Comparison of ENCODE assay signal across 6 cellular contexts in the genomic region with DNA sequence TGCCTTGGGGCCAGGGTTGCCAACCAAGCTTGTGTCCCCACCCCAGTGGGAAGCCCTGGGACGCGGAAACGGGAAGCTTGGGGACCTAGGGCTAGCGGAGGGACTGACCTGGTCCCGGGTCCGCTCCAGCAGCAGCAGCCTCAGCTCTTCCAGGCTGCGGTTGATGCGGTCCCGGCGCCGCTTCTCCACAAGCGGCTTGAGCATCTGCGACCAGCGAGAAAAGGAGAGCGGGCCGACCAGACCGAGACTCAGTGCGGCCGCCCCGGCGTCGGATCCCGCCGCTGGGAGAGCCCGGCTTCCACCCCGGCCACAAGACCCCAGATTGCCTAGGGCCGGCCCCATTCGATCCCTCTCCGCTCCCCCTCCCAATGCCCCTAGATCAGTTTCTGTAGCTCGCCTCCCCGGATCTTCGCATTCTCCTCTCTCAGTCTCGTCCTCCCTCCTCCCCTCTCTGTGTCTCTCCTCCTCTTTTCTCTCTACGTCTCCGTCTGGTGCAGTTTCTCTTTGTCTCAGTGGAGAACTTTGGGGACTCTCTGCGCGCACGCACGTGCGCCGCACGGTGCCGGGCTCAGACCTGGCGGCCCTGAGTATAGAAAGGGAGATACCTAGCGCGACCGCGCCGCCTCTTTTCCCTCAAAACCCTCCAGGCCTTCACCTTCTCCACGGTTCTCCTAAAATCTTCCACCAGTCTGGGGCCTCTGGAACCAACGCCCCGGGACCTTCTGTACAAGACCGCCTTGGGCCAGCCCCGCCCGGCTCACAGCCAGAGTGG. TPM values are rescaled to one million over a fixed set of nuclear protein-coding genes. Genes with fewer than 3 reads are reported as not detected.
DNase-seq lines count a peak whose midpoint lies in the region; ATAC-seq lines count a peak whose summit lies in the region.

No MANE protein-coding gene starts in this region.

- no peaks in the 10 kb centered on the region for H3K9me3 ChIP-seq in HUES48 (ENCODE audit: control insufficient read depth, insufficient read depth, low read length)

- H2BK5ac ChIP-seq in mesendoderm (ENCODE audit: low read length): no peak overlapping the region

- peaks cover 65% of the 10 kb centered on the region for H3K36me3 Mint-ChIP-seq in activated T-helper 17 cell treated with anti-CD3 and anti-CD28 coated beads, Interleukin-2, amount 50 U/mL, for 72 hours (ENCODE audit: low read depth)

- H3K4me1 Mint-ChIP-seq in activated T-helper 17 cell treated with anti-CD3 and anti-CD28 coated beads, Interleukin-2, amount 50 U/mL, for 72 hours: peaks cover 68% of the 10 kb centered on the region

- no peak overlapping the region for H4K8ac ChIP-seq in mesendoderm (ENCODE audit: low read depth, low read length)

- H3K4me1 ChIP-seq in HUES48 (ENCODE audit: control insufficient read depth, insufficient read depth, low read length): peaks cover 25% of the 10 kb centered on the region
- peaks cover 4% of the 10 kb centered on the region for H3K4me1 ChIP-seq in mesendoderm (ENCODE audit: control insufficient read depth, low read depth, low read length)

- H3K23ac ChIP-seq in mesendoderm (ENCODE audit: low read length): no peak overlapping the region

- H2BK120ac ChIP-seq in mesendoderm (ENCODE audit: low read depth, low read length): no peak overlapping the region

- no CpG with 5 or more reads among the region's 55 CpGs for WGBS in mesendoderm (ENCODE audit: extremely low coverage, insufficient coverage, low lambda C conversion rate)

- peak overlapping the region; percentile 53 for H3K56ac ChIP-seq in mesendoderm (ENCODE audit: low read length)

- no peak overlapping the region for H3K4ac ChIP-seq in mesendoderm (ENCODE audit: low read depth, low read length)

- H3K18ac ChIP-seq in mesendoderm (ENCODE audit: low read length): no peak overlapping the region

- H3K79me1 ChIP-seq in mesendoderm (ENCODE audit: low read length): no peaks in the 10 kb centered on the region

- no peak for ATAC-seq in activated T-helper 17 cell treated with anti-CD3 and anti-CD28 coated beads, Interleukin-2, amount 50 U/mL, for 72 hours (replicated peaks)
- ATAC-seq in HG02571 (IDR thresholded peaks at IDR 0.05; ENCODE audit: unreplicated experiment): no peak

- no peak overlapping the region for H2BK15ac ChIP-seq in mesendoderm (replicated peaks; ENCODE audit: low read depth)

- H3K4me3 ChIP-seq in HUES48 (ENCODE audit: low read depth, low read length) (peak overlapping the region; percentile 88), mesendoderm (ENCODE audit: low read length) (peak overlapping the region; percentile 39)

- peak overlapping the region; percentile 95 for H3K4me3 Mint-ChIP-seq in activated T-helper 17 cell treated with anti-CD3 and anti-CD28 coated beads, Interleukin-2, amount 50 U/mL, for 72 hours

- no peaks in the 10 kb centered on the region for H3K79me2 ChIP-seq in mesendoderm (ENCODE audit: control insufficient read depth, insufficient read depth, low read length)

- H3K9ac ChIP-seq in HUES48 (ENCODE audit: low read depth, low read length) (no peak overlapping the region), mesendoderm (ENCODE audit: low read length) (peak overlapping the region; percentile 62)

- H4K5ac ChIP-seq in mesendoderm (ENCODE audit: low read length): no peak overlapping the region

- H3K36me3 ChIP-seq in HUES48 (ENCODE audit: control insufficient read depth, insufficient read depth, low read length) (no peaks in the 10 kb centered on the region), mesendoderm (ENCODE audit: control insufficient read depth, insufficient read depth, low read length) (no peaks in the 10 kb centered on the region)

- H3K4me2 ChIP-seq in mesendoderm (ENCODE audit: low read length): peak overlapping the region; percentile 22

- H3K27me3 ChIP-seq in HUES48 (ENCODE audit: control insufficient read depth, insufficient read depth, low read length) (peaks cover 57% of the 10 kb centered on the region), mesendoderm (ENCODE audit: insufficient read depth, low read length, poor library complexity) (peaks cover 17% of the 10 kb centered on the region)

- DNase-seq in mesendoderm (peak; percentile 41), kidney glomerular epithelial cell (lab: John Stamatoyannopoulos, UW) (no peak), LoVo (ENCODE audit: low spot score) (no peak)

- H3K9me3 Mint-ChIP-seq in activated T-helper 17 cell treated with anti-CD3 and anti-CD28 coated beads, Interleukin-2, amount 50 U/mL, for 72 hours: no peaks in the 10 kb centered on the region

- H3K27me3 Mint-ChIP-seq in activated T-helper 17 cell treated with anti-CD3 and anti-CD28 coated beads, Interleukin-2, amount 50 U/mL, for 72 hours: peaks cover 27% of the 10 kb centered on the region

- peak overlapping the region; percentile 67 for H3K27ac Mint-ChIP-seq in activated T-helper 17 cell treated with anti-CD3 and anti-CD28 coated beads, Interleukin-2, amount 50 U/mL, for 72 hours

- H2AK5ac ChIP-seq in mesendoderm (ENCODE audit: low read length): no peak overlapping the region

- H3K27ac ChIP-seq in HUES48 (ENCODE audit: low read depth, low read length) (no peak overlapping the region), mesendoderm (ENCODE audit: low read depth, low read length) (no peak overlapping the region)

RNA-seq across cellular contexts. Expression of a gene that starts 0.8 kb away (rescaled TPM):
- 10 to 100 TPM in 1 of 2 donors, 1 to 10 TPM in 1; 2.9 to 10.0 TPM for total RNA-seq in activated T-helper 17 cell treated with anti-CD3 and anti-CD28 coated beads, Interleukin-2, amount 50 U/mL, for 72 hours
- 0.10 TPM for polyA plus RNA-seq in mesendoderm (2013, experiment 1 of 2)
- 0.17 TPM for polyA plus RNA-seq in mesendoderm (2013, experiment 2 of 2)

RNA-seq across cellular contexts. Expression of a gene that starts 4.8 kb away (rescaled TPM):
- total RNA-seq in activated T-helper 17 cell treated with anti-CD3 and anti-CD28 coated beads, Interleukin-2, amount 50 U/mL, for 72 hours: 1 to 10 TPM in 1 of 2 donors, under 1 TPM in 1; 0.13 to 1.3 TPM
- 0.06 TPM for polyA plus RNA-seq in mesendoderm (2013, experiment 1 of 2)
- 0.04 TPM for polyA plus RNA-seq in mesendoderm (2013, experiment 2 of 2)

RNA-seq across cellular contexts. Expression of a gene that starts 29.1 kb away (rescaled TPM):
- total RNA-seq in activated T-helper 17 cell treated with anti-CD3 and anti-CD28 coated beads, Interleukin-2, amount 50 U/mL, for 72 hours: 100 to 1,000 TPM in 1 of 2 donors, 10 to 100 TPM in 1; 52.0 to 269 TPM
- polyA plus RNA-seq in mesendoderm (2013, experiment 1 of 2): 10.0 TPM
- polyA plus RNA-seq in mesendoderm (2013, experiment 2 of 2): 10.0 TPM

RNA-seq across cellular contexts. Expression of a gene that starts 35.6 kb away (rescaled TPM):
- total RNA-seq in activated T-helper 17 cell treated with anti-CD3 and anti-CD28 coated beads, Interleukin-2, amount 50 U/mL, for 72 hours: 1 to 10 TPM; 1.1 to 6.2 TPM
- 0.01 TPM for polyA plus RNA-seq in mesendoderm (2013, experiment 1 of 2)
- polyA plus RNA-seq in mesendoderm (2013, experiment 2 of 2): 0.04 TPM

RNA-seq across cellular contexts. Expression of a gene that starts 39.6 kb away (rescaled TPM):
- total RNA-seq in activated T-helper 17 cell treated with anti-CD3 and anti-CD28 coated beads, Interleukin-2, amount 50 U/mL, for 72 hours: 10 to 100 TPM; 41.7 to 66.2 TPM
- polyA plus RNA-seq in mesendoderm (2013, experiment 1 of 2): 14.1 TPM
- polyA plus RNA-seq in mesendoderm (2013, experiment 2 of 2): 14.0 TPM
